ENCODE assay signal across 18 cellular contexts in the genomic region with DNA sequence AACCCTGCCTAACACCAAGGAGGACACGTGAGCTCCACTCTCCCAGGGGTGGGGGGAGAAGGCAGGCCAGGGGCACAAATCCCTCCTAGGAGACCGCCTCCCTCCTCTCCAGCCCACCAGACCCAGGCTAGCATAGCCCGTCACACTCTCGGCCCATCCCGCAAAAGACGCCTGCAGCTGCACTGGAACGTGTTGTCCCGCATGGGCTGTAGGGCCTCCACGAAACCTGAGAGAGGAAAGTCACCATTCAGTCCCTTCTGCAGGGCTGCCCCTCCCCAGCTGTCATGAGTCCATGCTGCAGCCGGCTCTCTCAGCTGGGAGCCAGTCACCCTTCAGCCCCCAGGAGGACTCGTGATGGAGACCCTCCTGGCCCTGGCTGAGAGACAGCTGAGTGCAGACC.
A peak's percentile ranks its signal among the peaks of the same experiment; 100 is the strongest.
DNase-seq lines count a peak whose midpoint lies in the region; FAIRE-seq and TF ChIP-seq lines count a peak whose summit lies in the region.
"Had no signal": no experiment of that assay in that cellular context is flagged by ENCODE, and none has a peak within 500 bp of the region (broad histone marks: within the 10 kb centered on the region; RNA-seq: fewer than 3 reads in every experiment).

No MANE protein-coding gene starts in this region.

- H3K4me3 ChIP-seq in HUES64 (ENCODE audit: low read length), result no peak overlapping the region
- no peak overlapping the region for H3K4me3 ChIP-seq in astrocyte (ENCODE audit: insufficient read depth, low read depth, low read length)
- H3K4me3 ChIP-seq: HAP-1, left lung had no signal

- H3K27me3 Mint-ChIP-seq in astrocyte (ENCODE audit: low read depth, unreplicated experiment), result no peaks in the 10 kb centered on the region

- H3K4me2 ChIP-seq in astrocyte (ENCODE audit: low read length), result peak overlapping the region; percentile 39

- peaks cover 29% of the 10 kb centered on the region for H3K4me1 ChIP-seq in HUES64 (ENCODE audit: insufficient read depth, low read length)
- H3K4me1 ChIP-seq in astrocyte (ENCODE audit: insufficient read depth, low read length), result peaks cover 57% of the 10 kb centered on the region

- peaks cover 16% of the 10 kb centered on the region for H3K79me2 ChIP-seq in astrocyte (ENCODE audit: insufficient read depth, low read length)

- WGBS in HUES64, result 90% methylated on average over 11 of the region's 11 CpGs

- no peak overlapping the region for H3K4me3 Mint-ChIP-seq in astrocyte (ENCODE audit: unreplicated experiment)
- H3K4me3 Mint-ChIP-seq: activated CD8-positive, alpha-beta T cell treated with anti-CD3 and anti-CD28 coated beads, Interleukin-2, amount 10 ng/mL, durations not matched to agents 7 days and 5 days; CD8-positive, alpha-beta T cell had no signal

- H3K27ac ChIP-seq in HUES64 (ENCODE audit: low read depth, low read length) (0 out of 2 replicates have a peak overlapping the region, but pooled peaks have one; percentile 15), astrocyte (ENCODE audit: low read depth, low read length) (no peak overlapping the region), substantia nigra (ENCODE audit: low read depth, low read length, poor library complexity, severe bottlenecking) (peak overlapping the region; percentile 99)
- H3K27ac ChIP-seq: left lung had no signal

- TF ChIP-seq CTCF in astrocyte (IDR thresholded peaks at IDR 0.05; ENCODE audit: insufficient read depth, low read depth, low read length), result no peak

- H3K36me3 Mint-ChIP-seq in astrocyte (ENCODE audit: low read depth, unreplicated experiment), result peaks cover 7% of the 10 kb centered on the region
- H3K36me3 Mint-ChIP-seq: CD8-positive, alpha-beta T cell had no signal

- H3K27ac Mint-ChIP-seq in astrocyte (ENCODE audit: unreplicated experiment), result no peak overlapping the region
- H3K27ac Mint-ChIP-seq: activated CD8-positive, alpha-beta T cell treated with anti-CD3 and anti-CD28 coated beads, Interleukin-2, amount 10 ng/mL, durations not matched to agents 7 days and 5 days; CD8-positive, alpha-beta T cell had no signal

- no peaks in the 10 kb centered on the region for H3K36me3 ChIP-seq in HUES64 (ENCODE audit: insufficient read depth, low read length)
- no peaks in the 10 kb centered on the region for H3K36me3 ChIP-seq in astrocyte (ENCODE audit: insufficient read depth, low read length)
- H3K36me3 ChIP-seq: breast epithelium had no signal

- no peak overlapping the region for H3K9ac ChIP-seq in HUES64 (ENCODE audit: low read depth, low read length)
- peak overlapping the region; percentile 8 for H3K9ac ChIP-seq in astrocyte (ENCODE audit: low read length)

- H4K20me1 ChIP-seq in astrocyte (ENCODE audit: insufficient read depth, low read length), result peaks cover 12% of the 10 kb centered on the region

- H3K4me1 Mint-ChIP-seq in astrocyte (ENCODE audit: low read depth, unreplicated experiment), result peaks cover 32% of the 10 kb centered on the region

- H3K27me3 ChIP-seq in HUES64 (ENCODE audit: insufficient read depth, low read length) (no peaks in the 10 kb centered on the region), astrocyte (ENCODE audit: insufficient read depth, low read length) (no peaks in the 10 kb centered on the region)
- H3K27me3 ChIP-seq: breast epithelium, left lung had no signal

- no peaks in the 10 kb centered on the region for H3K9me3 Mint-ChIP-seq in astrocyte (ENCODE audit: unreplicated experiment)
- H3K9me3 Mint-ChIP-seq: CD8-positive, alpha-beta T cell had no signal

- no peaks in the 10 kb centered on the region for H3K9me3 ChIP-seq in HUES64 (ENCODE audit: insufficient read depth, low read depth, low read length)
- no peaks in the 10 kb centered on the region for H3K9me3 ChIP-seq in astrocyte (ENCODE audit: insufficient read depth, low read depth, low read length)
- H3K9me3 ChIP-seq: breast epithelium, HAP-1, left lung had no signal

- DNase-seq in astrocyte (ENCODE audit: low read depth), result no peak
- peak; percentile 37 for DNase-seq in medulla oblongata (ENCODE audit: extremely low spot score)
- DNase-seq in substantia nigra (lab: John Stamatoyannopoulos, UW), result peak in 11 of 49 donors; percentile 20 to 68 (median 47)
- DNase-seq in dedifferentiated amniotic fluid mesenchymal stem cell (ENCODE audit: extremely low spot score), result no peak
- DNase-seq in activated effector memory CD4-positive, alpha-beta T cell treated with Interleukin-2 at 50 U/mL for 16 hours, result no peak
- DNase-seq in NCI-H1930 (lab: John Stamatoyannopoulos, UW), result no peak
- DNase-seq: activated CD4-positive, CD25-positive, alpha-beta regulatory T cell treated with anti-CD3 and anti-CD28 coated beads, Interleukin-2, amount 50 U/mL, for 72 hours; activated CD8-positive, alpha-beta T cell treated with anti-CD3 and anti-CD28 coated beads, Interleukin-2, amount 10 ng/mL, durations not matched to agents 7 days and 5 days; activated T-cell treated with anti-CD3 and anti-CD28 coated beads, Interleukin-2, amount 50 U/mL, for 1 hour; CD8-positive, alpha-beta T cell; GDM1; left lung; NCI-H1694; NCI-H748 treated with DMSO at 0.1 percent for 48 hours; T1000 had no signal

- no peak for FAIRE-seq in astrocyte (lab: Jason Lieb, UNC)

- no peak overlapping the region for H2AFZ ChIP-seq in astrocyte (ENCODE audit: low read depth, low read length)
